7 cellular contexts compared by ENCODE assay signal in the genomic region with DNA sequence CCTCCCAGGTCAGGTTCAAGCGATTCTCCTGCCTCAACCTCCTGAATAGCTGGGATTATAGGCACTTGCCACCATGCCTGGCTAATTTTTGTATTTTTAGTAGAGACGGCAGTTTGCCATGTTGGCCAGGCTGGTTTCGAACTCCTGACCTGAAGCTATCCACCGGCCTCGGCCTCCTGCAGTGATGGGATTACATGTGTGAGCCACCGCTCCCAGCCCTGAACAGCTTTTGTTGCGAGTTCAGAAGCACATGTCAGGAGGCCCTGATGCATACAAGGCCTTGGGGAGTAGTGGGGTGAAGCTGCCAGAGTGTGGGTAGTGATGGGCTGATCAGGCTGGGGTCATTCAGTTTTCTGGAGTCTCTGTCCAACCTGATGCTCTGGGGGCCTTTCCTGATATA.
"Had no signal": no experiment of that assay in that cellular context is flagged by ENCODE, and none has a peak within 500 bp of the region (broad histone marks: within the 10 kb centered on the region; RNA-seq: fewer than 3 reads in every experiment).

No MANE protein-coding gene starts in this region.

- H3K4me1 Mint-ChIP-seq: IgD-negative memory B cell had no signal

- H3K4me3 Mint-ChIP-seq: IgD-negative memory B cell had no signal

- H3K4me3 ChIP-seq: K562 had no signal

- FAIRE-seq: HepG2, HTR-8/SVneo, K562 had no signal

- ATAC-seq: HepG2, K562 had no signal

- DNase-seq: IMR-90, KBM-7 had no signal

- H3K27ac ChIP-seq: HL-60 had no signal
